Comparison of ENCODE assay signal across 11 cellular contexts in the genomic region with DNA sequence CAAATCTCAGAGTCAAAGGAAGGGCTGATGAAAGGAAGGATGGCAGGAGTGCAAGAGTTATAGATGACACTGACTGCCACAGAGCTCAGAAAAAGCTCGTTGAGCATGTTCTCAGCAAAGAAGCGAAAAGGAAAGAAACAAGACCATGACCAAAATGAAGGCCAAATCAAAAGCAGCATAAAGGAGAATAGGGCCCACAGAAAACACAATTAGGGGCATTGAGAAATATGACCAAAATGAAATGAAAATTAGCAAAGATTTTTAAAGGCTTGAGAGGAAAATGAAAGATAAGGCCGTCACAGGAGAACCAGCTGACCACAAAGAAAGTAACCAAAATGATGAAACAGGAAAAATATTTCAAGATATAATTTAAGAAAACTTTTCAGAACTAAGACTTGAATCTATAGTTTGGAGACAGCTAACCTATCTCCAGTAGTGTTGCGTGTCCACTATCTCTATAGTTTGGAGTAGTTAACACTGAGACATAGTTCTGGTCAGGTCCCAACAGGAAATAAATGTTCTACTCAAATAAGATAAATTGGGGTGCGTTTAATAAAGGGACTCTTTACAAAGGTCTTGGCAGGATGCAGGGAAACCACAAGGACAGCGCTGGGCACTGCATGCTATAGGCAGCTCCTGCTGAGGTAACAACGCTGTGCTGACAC. TPM values are rescaled to one million over a fixed set of nuclear protein-coding genes. Genes with fewer than 3 reads are reported as not detected.
"Had no signal": no experiment of that assay in that cellular context is flagged by ENCODE, and none has a peak within 500 bp of the region (broad histone marks: within the 10 kb centered on the region; RNA-seq: fewer than 3 reads in every experiment).

No MANE protein-coding gene starts in this region.

- H3K27ac Mint-ChIP-seq: H9, HFFc6, IgD-negative memory B cell had no signal

- H2AFZ ChIP-seq: GM23248 had no signal

- ATAC-seq: HepG2 had no signal

- H3K4me3 ChIP-seq: GM23248 had no signal

- H3K9ac ChIP-seq: GM23248 had no signal

- H3K27ac ChIP-seq: GM23248, HL-60 had no signal

- DNase-seq: GM23248, GOT3, H9, HCEC 1CT, HFFc6, KG1 had no signal

- FAIRE-seq: H54, HepG2 had no signal

RNA-seq across cellular contexts. Expression of a gene that starts 7.9 kb away (rescaled TPM):
- total RNA-seq: GM23248, H9, HepG2, HFFc6, HT1080 had no signal
- polyA plus RNA-seq: GM23248, HepG2, IgD-negative memory B cell had no signal
